Comparison of ENCODE assay signal across 8 cellular contexts in the genomic region with DNA sequence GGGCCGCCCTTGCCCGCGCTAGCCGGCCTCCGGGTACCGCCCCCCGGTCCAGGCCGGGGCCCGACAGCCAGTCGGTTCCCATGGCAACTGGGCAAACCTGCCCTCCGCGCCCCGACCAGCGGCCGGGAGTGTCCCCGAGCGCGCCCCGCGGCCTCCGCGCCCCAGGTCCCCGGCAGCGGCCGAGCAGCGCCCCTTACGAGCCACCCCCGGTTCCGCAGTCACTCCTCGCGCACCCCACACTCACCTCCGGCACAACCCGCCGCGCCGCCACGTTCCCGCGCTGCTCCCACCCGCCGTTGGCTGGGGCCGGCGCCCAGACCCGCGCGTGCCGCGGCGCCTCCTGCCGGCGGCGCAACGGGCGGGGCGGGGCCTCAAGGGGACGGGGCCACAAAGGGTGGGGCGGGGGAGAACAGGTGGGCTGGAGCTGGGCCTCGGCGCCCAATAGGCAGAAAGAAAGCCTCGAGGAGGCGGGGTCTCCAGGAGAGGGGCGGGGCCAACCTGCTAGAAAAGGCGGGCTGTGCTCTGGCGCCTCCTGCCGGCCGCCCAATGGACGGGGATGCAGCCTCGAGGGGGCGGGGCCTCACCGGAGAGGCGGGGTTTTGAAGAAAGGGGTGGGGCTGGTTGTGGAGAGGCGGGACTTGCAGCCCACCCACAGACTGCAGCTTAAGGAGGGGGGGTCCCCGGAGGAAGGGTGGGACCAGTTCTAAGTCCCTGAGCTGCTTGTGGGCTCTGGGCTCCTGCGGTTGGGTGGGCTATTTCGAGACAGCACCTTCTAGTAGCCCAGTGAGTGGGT. TPM values are rescaled to one million over a fixed set of nuclear protein-coding genes. Genes with fewer than 3 reads are reported as not detected.
DNase-seq lines count a peak whose midpoint lies in the region; FAIRE-seq and TF ChIP-seq lines count a peak whose summit lies in the region.

A gene with protein sequence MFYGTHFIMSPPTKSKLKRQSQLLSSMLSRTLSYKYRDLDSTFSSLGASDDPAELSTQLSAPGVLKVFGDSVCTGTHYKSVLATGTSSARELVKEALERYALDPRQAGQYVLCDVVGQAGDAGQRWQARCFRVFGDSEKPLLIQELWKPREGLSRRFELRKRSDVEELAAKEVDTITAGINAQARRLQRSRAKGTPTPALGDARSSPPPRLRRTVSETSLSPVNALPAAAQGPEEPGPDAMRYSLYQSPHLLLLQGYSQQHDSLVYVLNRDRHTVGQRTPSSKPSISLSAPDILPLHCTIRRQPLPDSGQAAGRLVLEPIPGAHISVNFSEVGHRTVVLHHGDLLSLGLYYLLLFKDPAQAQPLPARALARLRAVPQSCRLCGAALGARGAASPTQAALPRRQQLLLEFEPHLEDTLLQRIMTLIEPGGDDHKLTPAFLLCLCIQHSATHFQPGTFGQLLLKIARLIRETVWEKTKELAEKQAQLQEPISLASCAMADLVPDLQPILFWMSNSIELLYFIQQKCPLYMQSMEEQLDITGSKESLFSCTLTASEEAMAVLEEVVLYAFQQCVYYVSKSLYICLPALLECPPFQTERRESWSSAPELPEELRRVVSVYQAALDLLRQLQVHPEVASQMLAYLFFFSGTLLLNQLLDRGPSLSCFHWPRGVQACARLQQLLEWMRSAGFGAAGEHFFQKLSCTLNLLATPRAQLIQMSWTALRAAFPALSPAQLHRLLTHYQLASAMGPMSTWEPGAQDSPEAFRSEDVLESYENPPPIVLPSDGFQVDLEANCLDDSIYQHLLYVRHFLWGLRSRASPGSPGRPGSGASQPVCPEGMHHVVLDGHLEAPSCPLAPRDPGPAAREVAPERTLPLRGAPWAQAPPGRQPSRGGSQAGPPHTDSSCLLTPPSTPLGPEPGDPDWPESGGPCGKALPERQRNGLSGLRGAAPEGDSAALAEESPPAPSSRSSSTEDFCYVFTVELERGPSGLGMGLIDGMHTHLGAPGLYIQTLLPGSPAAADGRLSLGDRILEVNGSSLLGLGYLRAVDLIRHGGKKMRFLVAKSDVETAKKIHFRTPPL (minus strand): TSS at position 365 of the 793 bp plus-strand sequence. CDS start 5,577 bp downstream, outside the sequence.

- DNase-seq in C1 segment of cervical spinal cord (lab: John Stamatoyannopoulos, UW) (peak; percentile 42 to 96 (median 88)), GM20000 (ENCODE audit: low spot score) (peak; percentile 92), SIG-M5 treated with dmso at 0.1 percent for 504 hours (lab: John Stamatoyannopoulos, UW; ENCODE audit: unreplicated experiment) (peak; percentile 85), frontal cortex (ENCODE audit: low spot score in 2 of 2) (peak; percentile 95 to 98), non-pigmented ciliary epithelial cell (ENCODE audit: low read depth) (peak; percentile 19), stromal cell of bone marrow (ENCODE audit: low read depth) (peak; percentile 68)
- peak; percentile 96 for DNase-seq in activated naive CD4-positive, alpha-beta T cell treated with anti-CD3 and anti-CD28 coated beads for 36 hours

- no peaks in the 10 kb centered on the region for H3K9me3 Mint-ChIP-seq in activated naive CD4-positive, alpha-beta T cell treated with anti-CD3 and anti-CD28 coated beads for 36 hours

- CTCF ChIA-PET in activated naive CD4-positive, alpha-beta T cell treated with anti-CD3 and anti-CD28 coated beads for 36 hours (lab: Charles Lee) = interaction anchor here (0.6 to 2.8 kb wide), 18 partner anchors 8 to 561 kb away, joined by 3 to 23 read pairs (median 4); no protein-coding TSS in a partner anchor

- H3K27me3 Mint-ChIP-seq in activated naive CD4-positive, alpha-beta T cell treated with anti-CD3 and anti-CD28 coated beads for 36 hours (ENCODE audit: low read depth) = peaks cover 36% of the 10 kb centered on the region

- H3K4me3 Mint-ChIP-seq in activated naive CD4-positive, alpha-beta T cell treated with anti-CD3 and anti-CD28 coated beads for 36 hours = peak within 1 kb of the TSS; percentile 56

- peaks cover 10% of the 10 kb centered on the region for H3K4me1 Mint-ChIP-seq in activated naive CD4-positive, alpha-beta T cell treated with anti-CD3 and anti-CD28 coated beads for 36 hours (ENCODE audit: low read depth)

- TF ChIP-seq CTCF in GM20000 (IDR thresholded peaks at IDR 0.05; ENCODE audit: extremely low read depth, missing control alignments) (peak; percentile 35), LNCAP (IDR thresholded peaks at IDR 0.05) (peak; percentile 85)

- FAIRE-seq in frontal cortex (lab: Jason Lieb, UNC) = no peak

- no peaks in the 10 kb centered on the region for H3K36me3 Mint-ChIP-seq in activated naive CD4-positive, alpha-beta T cell treated with anti-CD3 and anti-CD28 coated beads for 36 hours (ENCODE audit: low read depth)

- H3K27ac Mint-ChIP-seq in activated naive CD4-positive, alpha-beta T cell treated with anti-CD3 and anti-CD28 coated beads for 36 hours = no peak within 1 kb of the TSS

- intact Hi-C loops in activated naive CD4-positive, alpha-beta T cell treated with anti-CD3 and anti-CD28 coated beads for 36 hours (cut with micrococcal nuclease) = loop anchor here (1.0 to 5.0 kb wide), 6 partner anchors 53 to 201 kb away; partner anchors contain the start of genes AP5Z1 and FOXK1

RNA-seq across cellular contexts. Expression of the gene that starts here (rescaled TPM):
- under 1 TPM; 0.42 to 0.55 TPM for total RNA-seq in activated naive CD4-positive, alpha-beta T cell treated with anti-CD3 and anti-CD28 coated beads for 36 hours
- 3.3 TPM for total RNA-seq in frontal cortex

Comparison
In these comparisons a context has a peak if more than half of its experiments do, and no peak if none do; other contexts are left out.
1. Peak in every context shown above with its lines: DNase-seq.
2. Peak in DNase-seq in activated naive CD4-positive, alpha-beta T cell treated with anti-CD3 and anti-CD28 coated beads for 36 hours; RNA of the gene not detected or under 1 TPM.
3. DNase-seq: peak in every context shown above with its lines; median percentile 96 in frontal cortex; 96 in activated naive CD4-positive, alpha-beta T cell treated with anti-CD3 and anti-CD28 coated beads for 36 hours; 92 in GM20000; 88 in C1 segment of cervical spinal cord; 85 in SIG-M5 treated with dmso at 0.1 percent for 504 hours; 68 in stromal cell of bone marrow; 19 in non-pigmented ciliary epithelial cell.